Comparison of ENCODE assay signal across 37 cellular contexts in the genomic region with DNA sequence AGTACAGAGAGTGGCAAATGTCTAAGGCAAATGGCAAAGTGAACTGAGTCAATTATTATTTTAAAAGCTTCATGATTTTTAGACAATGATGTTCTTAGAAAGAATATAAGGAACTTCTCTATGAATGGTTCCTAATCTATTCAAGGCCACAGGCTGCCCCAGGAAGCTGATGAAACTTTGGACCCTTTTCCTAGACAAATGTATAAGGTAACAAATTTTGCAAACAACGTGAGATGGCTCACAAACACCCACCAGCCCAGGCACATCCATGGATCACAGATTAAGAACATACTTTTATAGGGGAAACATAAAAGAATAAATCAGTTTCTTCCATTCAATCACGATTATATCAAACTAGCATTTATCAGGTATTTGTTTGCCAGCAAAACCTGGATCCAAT.
DNase-seq lines count a peak whose midpoint lies in the region; ATAC-seq, FAIRE-seq and TF ChIP-seq lines count a peak whose summit lies in the region.
"Had no signal": no experiment of that assay in that cellular context is flagged by ENCODE, and none has a peak within 500 bp of the region (broad histone marks: within the 10 kb centered on the region; RNA-seq: fewer than 3 reads in every experiment).

No MANE protein-coding gene starts in this region.

- DNase-seq in HepG2 (ENCODE audit: low spot score) (peak; percentile 61), right lobe of liver (no peak), WTC11 (ENCODE audit: low spot score) (no peak), neuronal stem cell (ENCODE audit: low spot score) (no peak), psoas muscle (no peak), epidermal melanocyte (ENCODE audit: insufficient read length, low spot score) (no peak), islet precursor cell (no peak)
- no peak for DNase-seq in stimulated activated CD4-positive, alpha-beta T cell treated with anti-CD3 and anti-CD28 coated beads, Interleukin-1b, Interleukin-23, amount 100 ng/mL, for 48 hours
- DNase-seq: 8988T; ACHN; AML-193; BE2C; C1 segment of cervical spinal cord; Caco-2; Calu3; CD4-positive, alpha-beta memory T cell; CD4-positive, alpha-beta T cell; CD4-positive, CD25-positive, alpha-beta regulatory T cell; CD8-positive, alpha-beta memory T cell; CD8-positive, alpha-beta T cell; COR-L47; DMS 273 treated with DMSO at 0.1 percent for 48 hours; DMS153; DMS53; DMS79; DMS79 treated with DMSO at 0.1 percent for 48 hours; DND-41; EL had no signal

- no peaks in the 10 kb centered on the region for H3K27me3 Mint-ChIP-seq in WTC11 (ENCODE audit: low read depth)
- H3K27me3 Mint-ChIP-seq: B cell; CD4-positive, CD25-positive, alpha-beta regulatory T cell had no signal

- H4K91ac ChIP-seq in neuronal stem cell (ENCODE audit: low read depth, low read length, poor library complexity) = no peak overlapping the region

- no peaks in the 10 kb centered on the region for H3K36me3 Mint-ChIP-seq in WTC11
- H3K36me3 Mint-ChIP-seq: CD4-positive, alpha-beta memory T cell; CD4-positive, CD25-positive, alpha-beta regulatory T cell; CD8-positive, alpha-beta memory T cell; CD8-positive, alpha-beta T cell had no signal

- TF ChIP-seq EP300 in HepG2 (IDR thresholded peaks at IDR 0.05; ENCODE audit: low read depth in 2 of 2, low read length in 2 of 2) = peak in 1 of 2 experiments; percentile 81; a peak in 2 of 4 replicates
- TF ChIP-seq EP300 in HepG2 (CRISPR knock-in tag; IDR thresholded peaks at IDR 0.05; ENCODE audit: borderline replicate concordance) = no peak; the same call in 1 of the 2 replicates

- H3K27ac Mint-ChIP-seq in WTC11 = no peak overlapping the region
- H3K27ac Mint-ChIP-seq: B cell; CD4-positive, alpha-beta memory T cell; CD4-positive, alpha-beta T cell; CD4-positive, CD25-positive, alpha-beta regulatory T cell; CD8-positive, alpha-beta memory T cell; CD8-positive, alpha-beta T cell had no signal

- no peak for FAIRE-seq in HepG2 (lab: Jason Lieb, UNC)
- FAIRE-seq: A204.1, A549, D721Med had no signal

- H3K9me3 ChIP-seq in HepG2 (ENCODE audit: low read length) = no peaks in the 10 kb centered on the region
- H3K9me3 ChIP-seq in right lobe of liver = no peaks in the 10 kb centered on the region
- H3K9me3 ChIP-seq in neuronal stem cell (replicated peaks in 1 of 2; ENCODE audit: control insufficient read depth in 2 of 2, insufficient read depth in 1 of 2, low read depth in 1 of 2, low read length in 2 of 2) = no peaks in the 10 kb centered on the region
- no peaks in the 10 kb centered on the region for H3K9me3 ChIP-seq in psoas muscle
- H3K9me3 ChIP-seq: A549; BE2C; BLaER1; BLaER1 treated with 17β-estradiol and CSF1 and Interleukin-3, amounts not matched to agents 10 nM and 100 nM; Caco-2 had no signal

- no peak overlapping the region for H3K18ac ChIP-seq in neuronal stem cell (ENCODE audit: low read length)

- H2AK5ac ChIP-seq in neuronal stem cell (ENCODE audit: low read depth, low read length) = no peak overlapping the region

- no peaks in the 10 kb centered on the region for H3K36me3 ChIP-seq in HepG2 (replicated peaks in 1 of 2; ENCODE audit: control insufficient read depth in 1 of 2, insufficient read depth in 2 of 2, low read length in 2 of 2)
- no peaks in the 10 kb centered on the region for H3K36me3 ChIP-seq in right lobe of liver
- H3K36me3 ChIP-seq in neuronal stem cell (replicated peaks in 1 of 2; ENCODE audit: control insufficient read depth in 2 of 2, insufficient read depth in 2 of 2, low read length in 2 of 2) = no peaks in the 10 kb centered on the region
- no peaks in the 10 kb centered on the region for H3K36me3 ChIP-seq in psoas muscle (ENCODE audit: insufficient read depth in 1 of 2, low read depth in 1 of 2)
- H3K36me3 ChIP-seq: BE2C; BLaER1; BLaER1 treated with 17β-estradiol and CSF1 and Interleukin-3, amounts not matched to agents 10 nM and 100 nM had no signal

- ATAC-seq in HepG2 (peak; percentile 50), right lobe of liver (no peak), WTC11 (no peak), psoas muscle (no peak)
- ATAC-seq: A549; CD8-positive, alpha-beta T cell had no signal

- H3K4me3 ChIP-seq in HepG2 (replicated peaks in 1 of 3; ENCODE audit: insufficient read depth in 1 of 3, low read depth in 2 of 3, low read length in 3 of 3) = no peak overlapping the region
- H3K4me3 ChIP-seq in right lobe of liver = no peak overlapping the region
- no peak overlapping the region for H3K4me3 ChIP-seq in neuronal stem cell (ENCODE audit: low read length in 2 of 2)
- no peak overlapping the region for H3K4me3 ChIP-seq in psoas muscle
- H3K4me3 ChIP-seq: A549; BLaER1; BLaER1 treated with 17β-estradiol and CSF1 and Interleukin-3, amounts not matched to agents 10 nM and 100 nM had no signal

- no peak overlapping the region for H3K4ac ChIP-seq in neuronal stem cell (ENCODE audit: low read length)

- no peak overlapping the region for H2BK12ac ChIP-seq in neuronal stem cell (ENCODE audit: low read length)

- no peaks in the 10 kb centered on the region for H3K4me1 Mint-ChIP-seq in WTC11
- H3K4me1 Mint-ChIP-seq: CD4-positive, CD25-positive, alpha-beta regulatory T cell; CD8-positive, alpha-beta memory T cell had no signal

- peaks cover 72% of the 10 kb centered on the region for H3K4me1 ChIP-seq in HepG2 (ENCODE audit: insufficient read depth, low read length)
- no peaks in the 10 kb centered on the region for H3K4me1 ChIP-seq in right lobe of liver
- no peaks in the 10 kb centered on the region for H3K4me1 ChIP-seq in neuronal stem cell (ENCODE audit: control insufficient read depth in 2 of 2, insufficient read depth in 1 of 2, low read depth in 1 of 2, low read length in 2 of 2)
- peaks cover 31% of the 10 kb centered on the region for H3K4me1 ChIP-seq in psoas muscle
- H3K4me1 ChIP-seq: BE2C had no signal

- no peak overlapping the region for H2BK15ac ChIP-seq in neuronal stem cell (ENCODE audit: low read length)

- H3K14ac ChIP-seq in neuronal stem cell (ENCODE audit: low read length) = no peak overlapping the region

- no peak overlapping the region for H2BK5ac ChIP-seq in neuronal stem cell (ENCODE audit: low read length)

- H2BK120ac ChIP-seq in neuronal stem cell (ENCODE audit: low read depth, low read length) = no peak overlapping the region

- H3K27ac ChIP-seq in HepG2 (ENCODE audit: extremely low read length, insufficient read depth, low read length) (peak overlapping the region; percentile 23), right lobe of liver (no peak overlapping the region), neuronal stem cell (replicated peaks; ENCODE audit: low read length) (no peak overlapping the region), psoas muscle (peak overlapping the region; percentile 82)
- H3K27ac ChIP-seq: 22Rv1; A549; BLaER1; BLaER1 treated with 17β-estradiol and CSF1 and Interleukin-3, amounts not matched to agents 10 nM and 100 nM; C4-2B had no signal

- 23% methylated on average over 2 of the region's 2 CpGs for WGBS in HepG2 (ENCODE audit: low lambda C conversion rate)
- WGBS in right lobe of liver (ENCODE audit: insufficient coverage, low coverage, low lambda C conversion rate, missing lambda C conversion rate) = 25% methylated on average over 2 of the region's 2 CpGs
- WGBS in neuronal stem cell (ENCODE audit: extremely low coverage in 2 of 2, insufficient read length in 2 of 2, insufficient replicate concordance in 1 of 2), 2 donors = no CpG with 5 or more reads among the region's 2 CpGs
- WGBS in psoas muscle, 3 donors = 43 to 61% (median 50%) methylated on average over 2 of the region's 2 CpGs

- intact Hi-C loops in HepG2 (cut with micrococcal nuclease; ENCODE audit: unreplicated experiment) = no loop called here
- intact Hi-C loops in right lobe of liver (cut with DNase I) = no loop called here
- intact Hi-C loops in psoas muscle (cut with DNase I) = no loop called here

- H3K4me2 ChIP-seq in HepG2 (ENCODE audit: low read depth, low read length) (peak overlapping the region; percentile 22), neuronal stem cell (ENCODE audit: insufficient read depth, low read length, poor library complexity, severe bottlenecking) (no peak overlapping the region)
- H3K4me2 ChIP-seq: A549, BLaER1 had no signal

- no peak for TF ChIP-seq CTCF in HepG2 (CRISPR knock-in tag; IDR thresholded peaks at IDR 0.05)
- no peak for TF ChIP-seq CTCF in right lobe of liver (IDR thresholded peaks at IDR 0.05)
- TF ChIP-seq CTCF in WTC11 (IDR thresholded peaks at IDR 0.05) = no peak
- TF ChIP-seq CTCF in psoas muscle (IDR thresholded peaks at IDR 0.05) = no peak

- POLR2A ChIA-PET in HepG2 (lab: Yijun Ruan, JAX) (interaction anchor here (0.8 to 1.4 kb wide), 2 partner anchors 21 to 661 kb away, joined by 3 to 5 read pairs; no protein-coding TSS in a partner anchor), WTC11 (lab: Charles Lee) (no interaction called here)

- no peaks in the 10 kb centered on the region for H3K79me2 ChIP-seq in HepG2 (ENCODE audit: insufficient read depth, low read length)

- no peaks in the 10 kb centered on the region for H3K9me3 Mint-ChIP-seq in WTC11
- H3K9me3 Mint-ChIP-seq: CD4-positive, alpha-beta memory T cell; CD4-positive, alpha-beta T cell; CD8-positive, alpha-beta memory T cell; CD8-positive, alpha-beta T cell had no signal

- no peak for TF ChIP-seq RAD21 in HepG2 (CRISPR knock-in tag; IDR thresholded peaks at IDR 0.05)

- no peak overlapping the region for H3K4me3 Mint-ChIP-seq in WTC11
- H3K4me3 Mint-ChIP-seq: B cell; CD14-positive monocyte; CD4-positive, alpha-beta memory T cell; CD4-positive, alpha-beta T cell; CD4-positive, CD25-positive, alpha-beta regulatory T cell; CD8-positive, alpha-beta memory T cell; CD8-positive, alpha-beta T cell had no signal

- in situ Hi-C loops in HepG2 (cut with HindIII; ENCODE audit: extremely low pct_ligation_motif_present, low pct_unique_long_range_greater_than_20kb) = no loop called here

- no peak overlapping the region for H4K8ac ChIP-seq in neuronal stem cell (ENCODE audit: low read depth, low read length)

- H3K27me3 ChIP-seq in HepG2 (ENCODE audit: control insufficient read depth in 1 of 2, insufficient read depth in 2 of 2, low read length in 2 of 2) = no peaks in the 10 kb centered on the region
- no peaks in the 10 kb centered on the region for H3K27me3 ChIP-seq in right lobe of liver
- no peaks in the 10 kb centered on the region for H3K27me3 ChIP-seq in neuronal stem cell (ENCODE audit: control insufficient read depth in 3 of 3, insufficient read depth in 3 of 3, low read depth in 1 of 3, low read length in 3 of 3)
- H3K27me3 ChIP-seq in psoas muscle (ENCODE audit: insufficient read depth in 3 of 3, low read length in 2 of 3) = no peaks in the 10 kb centered on the region
- H3K27me3 ChIP-seq: BE2C; BLaER1; BLaER1 treated with 17β-estradiol and CSF1 and Interleukin-3, amounts not matched to agents 10 nM and 100 nM had no signal

- CTCF ChIA-PET in HepG2 (lab: Yijun Ruan, JAX; ENCODE audit: low intra/inter-chr PET ratio, low total read pairs) = no interaction called here
- CTCF ChIA-PET in WTC11 (lab: Charles Lee) = no interaction called here

- TF ChIP-seq POLR2A in HepG2 (IDR thresholded peaks at IDR 0.05; ENCODE audit: insufficient read depth in 1 of 2, low read depth in 2 of 2, low read length in 2 of 2) = no peak
- no peak for TF ChIP-seq POLR2A in right lobe of liver (IDR thresholded peaks at IDR 0.05)

- H2AFZ ChIP-seq in HepG2 (ENCODE audit: low read length) (no peak overlapping the region), neuronal stem cell (ENCODE audit: low read length) (peak overlapping the region; percentile 20)

- H4K20me1 ChIP-seq in HepG2 (ENCODE audit: insufficient read depth, low read length) = no peaks in the 10 kb centered on the region
- H4K20me1 ChIP-seq: BLaER1; BLaER1 treated with 17β-estradiol and CSF1 and Interleukin-3, amounts not matched to agents 10 nM and 100 nM had no signal

- no peak overlapping the region for H3K9ac ChIP-seq in HepG2 (ENCODE audit: insufficient read depth, low read depth, low read length)
- no peak overlapping the region for H3K9ac ChIP-seq in neuronal stem cell (ENCODE audit: low read depth, low read length, poor library complexity)
- H3K9ac ChIP-seq: BLaER1; BLaER1 treated with 17β-estradiol and CSF1 and Interleukin-3, amounts not matched to agents 10 nM and 100 nM had no signal

- H3K79me1 ChIP-seq in neuronal stem cell (ENCODE audit: low read depth, low read length) = no peaks in the 10 kb centered on the region

- no peak overlapping the region for H3K23ac ChIP-seq in neuronal stem cell (ENCODE audit: low read depth, low read length, poor library complexity)

- no TSS peak for BruUV-seq in HepG2 (replicated peaks; lab: Mats Ljungman, UMichigan)

Comparison
In these comparisons a context has a peak if more than half of its experiments do, and no peak if none do; other contexts are left out.
1. H3K27ac ChIP-seq: peak in HepG2 (single experiment) and psoas muscle (single experiment); none in right lobe of liver (0 of 3) and neuronal stem cell (single experiment).